In the genomic region with DNA sequence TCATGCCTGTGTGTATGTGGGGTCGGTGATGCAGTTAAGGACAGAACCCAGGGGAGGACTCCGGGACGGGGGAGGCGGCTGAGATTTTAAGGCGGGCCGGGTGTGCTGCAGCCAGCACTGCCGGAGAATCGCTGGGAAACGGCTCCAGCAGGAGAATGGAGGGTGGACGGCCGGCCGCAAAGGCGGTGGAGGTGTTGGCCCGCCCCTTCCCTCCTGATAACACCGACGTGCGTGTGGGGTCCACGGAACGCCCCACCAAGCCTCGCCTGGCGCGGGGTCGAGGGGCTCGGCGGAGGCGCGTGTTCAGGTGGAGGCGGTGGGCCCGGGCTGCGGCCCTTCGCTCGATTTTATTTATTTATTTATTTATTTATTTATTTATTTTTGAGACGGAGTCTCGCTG, we compare ENCODE assay signal across 8 cellular contexts. TPM values are rescaled to one million over a fixed set of nuclear protein-coding genes. Genes with fewer than 3 reads are reported as not detected.
A peak's percentile ranks its signal among the peaks of the same experiment; 100 is the strongest.
DNase-seq lines count a peak whose midpoint lies in the region; ATAC-seq and TF ChIP-seq lines count a peak whose summit lies in the region.

No MANE protein-coding gene starts in this region.

- H3K36me3 ChIP-seq in lower lobe of right lung (no peaks in the 10 kb centered on the region), thoracic aorta (no peaks in the 10 kb centered on the region)

- H3K27ac ChIP-seq in lower lobe of right lung: peak overlapping the region; percentile 83
- H3K27ac ChIP-seq in thoracic aorta: peak overlapping the region in 1 of 2 donors; percentile 81

- peaks cover 1% of the 10 kb centered on the region for H3K27me3 Mint-ChIP-seq in activated CD4-positive, alpha-beta T cell treated with anti-CD3 and anti-CD28 coated beads, Interleukin-2, amount 10 ng/mL, durations not matched to agents 7 days and 5 days

- DNase-seq in activated CD4-positive, alpha-beta T cell treated with anti-CD3 and anti-CD28 coated beads, Interleukin-2, amount 10 ng/mL, durations not matched to agents 7 days and 5 days: no peak
- DNase-seq in activated CD4-positive, alpha-beta T cell treated with anti-CD3 and anti-CD28 coated beads, Interleukin-2, amount 50 U/mL, for 1 hour: no peak
- DNase-seq in astrocyte of the cerebellum (ENCODE audit: low read depth): no peak
- DNase-seq in lower lobe of right lung: no peak
- DNase-seq in thoracic aorta (ENCODE audit: low spot score): no peak
- DNase-seq in NOMO-1 (lab: John Stamatoyannopoulos, UW; ENCODE audit: unreplicated experiment in 2 of 2): no peak
- no peak for DNase-seq in activated CD4-positive, alpha-beta T cell treated with anti-CD3 and anti-CD28 coated beads, Interleukin-2, amount 50 U/mL, for 48 hours

- peak overlapping the region; percentile 71 for H3K4me3 Mint-ChIP-seq in activated CD4-positive, alpha-beta T cell treated with anti-CD3 and anti-CD28 coated beads, Interleukin-2, amount 10 ng/mL, durations not matched to agents 7 days and 5 days

- H3K36me3 Mint-ChIP-seq in activated CD4-positive, alpha-beta T cell treated with anti-CD3 and anti-CD28 coated beads, Interleukin-2, amount 10 ng/mL, durations not matched to agents 7 days and 5 days (ENCODE audit: low read depth): no peaks in the 10 kb centered on the region

- no peaks in the 10 kb centered on the region for H3K9me3 Mint-ChIP-seq in activated CD4-positive, alpha-beta T cell treated with anti-CD3 and anti-CD28 coated beads, Interleukin-2, amount 10 ng/mL, durations not matched to agents 7 days and 5 days

- peaks cover 19% of the 10 kb centered on the region for H3K4me1 Mint-ChIP-seq in activated CD4-positive, alpha-beta T cell treated with anti-CD3 and anti-CD28 coated beads, Interleukin-2, amount 10 ng/mL, durations not matched to agents 7 days and 5 days

- intact Hi-C loops in lower lobe of right lung (cut with DNase I): no loop called here

- CTCF ChIA-PET in activated CD4-positive, alpha-beta T cell treated with anti-CD3 and anti-CD28 coated beads, Interleukin-2, amount 10 ng/mL, durations not matched to agents 7 days and 5 days (lab: Charles Lee): interaction anchor here (0.8 to 2.9 kb wide), 12 partner anchors 9 to 284 kb away, joined by 3 to 23 read pairs (median 6); partner anchors contain the start of genes ARMC5, COX6A2, FUS and PYCARD

- in situ Hi-C loops in astrocyte of the cerebellum (cut with HindIII; ENCODE audit: low sequenced_read_pairs): no loop called here

- TF ChIP-seq CTCF in astrocyte of the cerebellum (IDR thresholded peaks at IDR 0.05; ENCODE audit: low read depth, low read length, missing control alignments) (no peak), lower lobe of right lung (IDR thresholded peaks at IDR 0.05) (no peak), thoracic aorta (IDR thresholded peaks at IDR 0.05) (no peak)

- ATAC-seq in lower lobe of right lung (no peak), thoracic aorta (ENCODE audit: insufficient number of reproducible peaks, low FRiP score, low read depth) (no peak), HG03039 (IDR thresholded peaks at IDR 0.05; ENCODE audit: unreplicated experiment) (no peak)

- H3K9me3 ChIP-seq in lower lobe of right lung (no peaks in the 10 kb centered on the region), thoracic aorta (no peaks in the 10 kb centered on the region)

- POLR2A ChIA-PET in activated CD4-positive, alpha-beta T cell treated with anti-CD3 and anti-CD28 coated beads, Interleukin-2, amount 10 ng/mL, durations not matched to agents 7 days and 5 days (lab: Charles Lee): interaction anchor here (1.0 to 1.1 kb wide), 2 partner anchors 239 to 357 kb away, joined by 3 to 6 read pairs; partner anchors contain the start of gene PYCARD

- no peaks in the 10 kb centered on the region for H3K27me3 ChIP-seq in lower lobe of right lung (ENCODE audit: low read depth)
- no peaks in the 10 kb centered on the region for H3K27me3 ChIP-seq in thoracic aorta (replicated peaks; ENCODE audit: insufficient read depth)

- H3K4me1 ChIP-seq in lower lobe of right lung (peaks cover 9% of the 10 kb centered on the region), thoracic aorta (ENCODE audit: control insufficient read depth in 1 of 2, low read depth in 2 of 2) (no peaks in the 10 kb centered on the region)

- H3K27ac Mint-ChIP-seq in activated CD4-positive, alpha-beta T cell treated with anti-CD3 and anti-CD28 coated beads, Interleukin-2, amount 10 ng/mL, durations not matched to agents 7 days and 5 days: no peak overlapping the region

- peak overlapping the region; percentile 71 for H3K4me3 ChIP-seq in astrocyte of the cerebellum (ENCODE audit: low read depth, low read length)
- peak overlapping the region; percentile 78 for H3K4me3 ChIP-seq in lower lobe of right lung
- H3K4me3 ChIP-seq in thoracic aorta: peak overlapping the region; percentile 95

RNA-seq across cellular contexts. Expression of gene ZNF843, which starts 0.6 kb away (rescaled TPM):
- total RNA-seq in activated CD4-positive, alpha-beta T cell treated with anti-CD3 and anti-CD28 coated beads, Interleukin-2, amount 10 ng/mL, durations not matched to agents 7 days and 5 days: under 1 TPM; 0.07 to 0.12 TPM
- total RNA-seq in lower lobe of right lung: 0.89 TPM
- 1 to 10 TPM; 1.1 to 1.9 TPM for total RNA-seq in thoracic aorta

RNA-seq across cellular contexts. Expression of gene COX6A2, which starts 13.8 kb away (rescaled TPM):
- total RNA-seq in activated CD4-positive, alpha-beta T cell treated with anti-CD3 and anti-CD28 coated beads, Interleukin-2, amount 10 ng/mL, durations not matched to agents 7 days and 5 days: not detected
- total RNA-seq in lower lobe of right lung: not detected
- total RNA-seq in thoracic aorta: not detected

RNA-seq across cellular contexts. Expression of gene ARMC5, which starts 17.3 kb away (rescaled TPM):
- total RNA-seq in activated CD4-positive, alpha-beta T cell treated with anti-CD3 and anti-CD28 coated beads, Interleukin-2, amount 10 ng/mL, durations not matched to agents 7 days and 5 days: 10 to 100 TPM; 11.4 to 12.3 TPM
- total RNA-seq in lower lobe of right lung (9.6 TPM), thoracic aorta (10 to 100 TPM in 1 of 2 donors, 1 to 10 TPM in 1; 8.8 to 10.8 TPM)

RNA-seq across cellular contexts. Expression of gene TGFB1I1, which starts 30.0 kb away (rescaled TPM):
- total RNA-seq in activated CD4-positive, alpha-beta T cell treated with anti-CD3 and anti-CD28 coated beads, Interleukin-2, amount 10 ng/mL, durations not matched to agents 7 days and 5 days: under 1 TPM; 0.20 to 0.48 TPM
- total RNA-seq in lower lobe of right lung (32.5 TPM), thoracic aorta (100 to 1,000 TPM; 192 to 231 TPM)

RNA-seq across cellular contexts. Expression of gene SLC5A2, which starts 41.0 kb away (rescaled TPM):
- under 1 TPM in 1 of 2 experiments, not detected in 1; 0.52 TPM for total RNA-seq in activated CD4-positive, alpha-beta T cell treated with anti-CD3 and anti-CD28 coated beads, Interleukin-2, amount 10 ng/mL, durations not matched to agents 7 days and 5 days
- total RNA-seq in lower lobe of right lung: 2.0 TPM
- under 1 TPM in 1 of 2 donors, not detected in 1; 0.85 TPM for total RNA-seq in thoracic aorta
